Comparison of ENCODE assay signal across 9 cellular contexts in the genomic region with DNA sequence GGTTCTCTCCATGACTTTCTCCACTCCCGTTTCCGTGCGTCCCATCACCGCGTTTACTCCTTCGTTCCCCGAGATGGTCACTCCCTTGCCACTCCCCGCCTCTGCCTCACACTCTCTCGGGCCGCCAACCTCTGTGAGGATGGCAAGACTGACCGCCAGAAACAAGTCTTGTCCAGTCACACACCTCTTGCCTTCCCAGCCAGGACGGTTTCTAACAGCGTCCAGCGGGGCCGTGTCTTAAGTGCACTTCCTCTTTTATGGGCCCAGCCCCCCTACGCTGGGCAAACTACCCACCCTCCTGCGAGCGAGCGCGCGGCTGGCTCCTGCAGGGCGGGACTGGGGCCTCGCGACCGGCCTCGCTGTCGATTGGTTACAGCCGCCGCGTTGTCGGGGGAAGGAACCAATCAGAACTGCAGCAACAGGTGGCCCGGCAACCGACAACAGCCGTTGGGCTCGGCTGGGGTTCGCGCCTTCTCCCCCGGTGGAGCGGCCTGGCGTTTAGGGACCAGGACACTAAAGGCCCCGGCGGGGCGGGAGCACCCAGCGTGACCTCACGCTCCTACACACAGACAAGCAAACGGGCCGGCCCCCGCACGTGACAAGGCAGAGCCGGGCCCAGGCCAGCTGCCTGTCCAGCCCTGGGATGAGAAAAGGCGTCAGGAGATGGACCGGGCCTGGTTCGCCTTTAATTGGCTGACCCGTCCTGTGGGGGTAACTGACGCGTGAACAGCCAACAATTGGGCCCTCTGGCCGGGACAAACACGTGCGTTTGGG. TPM values are rescaled to one million over a fixed set of nuclear protein-coding genes. Genes with fewer than 3 reads are reported as not detected.
DNase-seq lines count a peak whose midpoint lies in the region; ATAC-seq and TF ChIP-seq lines count a peak whose summit lies in the region.
"Had no signal": no experiment of that assay in that cellular context is flagged by ENCODE, and none has a peak within 500 bp of the region (broad histone marks: within the 10 kb centered on the region; RNA-seq: fewer than 3 reads in every experiment).

No MANE protein-coding gene starts in this region.

- peaks cover 46% of the 10 kb centered on the region for H3K36me3 Mint-ChIP-seq in CD8-positive, alpha-beta T cell
- H3K36me3 Mint-ChIP-seq in activated CD8-positive, alpha-beta T cell treated with anti-CD3 and anti-CD28 coated beads for 36 hours (ENCODE audit: low read depth) = peaks cover 39% of the 10 kb centered on the region

- H3K36me3 ChIP-seq in CD8-positive, alpha-beta T cell (ENCODE audit: insufficient read depth, low read length) = peaks cover 16% of the 10 kb centered on the region

- no peak for TF ChIP-seq CTCF in CD8-positive, alpha-beta T cell (IDR thresholded peaks at IDR 0.05)
- no peak for TF ChIP-seq CTCF in activated CD8-positive, alpha-beta T cell treated with anti-CD3 and anti-CD28 coated beads for 36 hours (IDR thresholded peaks at IDR 0.05)

- H3K27ac Mint-ChIP-seq in CD8-positive, alpha-beta T cell = peak overlapping the region; percentile 99
- peak overlapping the region; percentile 95 for H3K27ac Mint-ChIP-seq in activated CD8-positive, alpha-beta T cell treated with anti-CD3 and anti-CD28 coated beads for 36 hours

- H3K9me3 ChIP-seq in CD8-positive, alpha-beta T cell (ENCODE audit: low read length) = no peaks in the 10 kb centered on the region

- DNase-seq in CD8-positive, alpha-beta T cell = peak; percentile 83 to 94 (median 90)
- DNase-seq in NCI-H82 treated with DMSO at 0.1 percent for 48 hours (lab: John Stamatoyannopoulos, UW; ENCODE audit: unreplicated experiment) = peak; percentile 78
- peak; percentile 97 for DNase-seq in activated CD8-positive, alpha-beta T cell treated with anti-CD3 and anti-CD28 coated beads for 36 hours
- peak; percentile 90 for DNase-seq in effector CD4-positive, alpha-beta T cell
- DNase-seq in lung microvascular endothelial cell (ENCODE audit: low read depth in 2 of 2) = peak; percentile 94 to 95
- peak; percentile 80 to 94 (median 85) for DNase-seq in stimulated activated CD4-positive, alpha-beta T cell treated with anti-CD3 and anti-CD28 coated beads, TNF-alpha, amount 100 ng/mL, for 24 hours (ENCODE audit: low read depth in 3 of 3)

- intact Hi-C loops in CD8-positive, alpha-beta T cell (cut with DNase I, micrococcal nuclease) = loop anchor here (1.0 to 5.0 kb wide), 6 partner anchors 9 to 416 kb away; a partner anchor contains a TSS
- intact Hi-C loops in activated CD8-positive, alpha-beta T cell treated with anti-CD3 and anti-CD28 coated beads for 36 hours (cut with micrococcal nuclease) = loop anchor here (5.0 to 10.0 kb wide), 2 partner anchors 34 to 192 kb away; a partner anchor contains a TSS

- H3K4me1 ChIP-seq in CD8-positive, alpha-beta T cell (ENCODE audit: insufficient read depth, low read length) = peaks cover 36% of the 10 kb centered on the region

- peaks cover 47% of the 10 kb centered on the region for H3K4me1 Mint-ChIP-seq in CD8-positive, alpha-beta T cell (ENCODE audit: low read depth)
- peaks cover 41% of the 10 kb centered on the region for H3K4me1 Mint-ChIP-seq in activated CD8-positive, alpha-beta T cell treated with anti-CD3 and anti-CD28 coated beads for 36 hours (ENCODE audit: low read depth)

- peak overlapping the region; percentile 100 for H3K4me3 ChIP-seq in CD8-positive, alpha-beta T cell (ENCODE audit: low read depth, low read length)

- ATAC-seq in CD8-positive, alpha-beta T cell = peak; percentile 77
- peak; percentile 72 for ATAC-seq in GM19455 (IDR thresholded peaks at IDR 0.05; ENCODE audit: unreplicated experiment)
- ATAC-seq in HG03575 (IDR thresholded peaks at IDR 0.05; ENCODE audit: extremely low read depth, insufficient number of reproducible peaks, low FRiP score, unreplicated experiment) = peak; percentile 36
- ATAC-seq in activated CD8-positive, alpha-beta T cell treated with anti-CD3 and anti-CD28 coated beads for 36 hours = peak; percentile 85

- POLR2A ChIA-PET in CD8-positive, alpha-beta T cell (lab: Charles Lee) = interaction anchor here (1.1 to 22.1 kb wide), 4 partner anchors 12 to 56 kb away, joined by 3 to 428 read pairs (median 200); a partner anchor contains a TSS
- POLR2A ChIA-PET in activated CD8-positive, alpha-beta T cell treated with anti-CD3 and anti-CD28 coated beads for 36 hours (lab: Charles Lee) = interaction anchor here (0.9 to 16.4 kb wide), 9 partner anchors 8 to 54 kb away, joined by 3 to 269 read pairs (median 43); a partner anchor contains a TSS

- H3K4me3 Mint-ChIP-seq in CD8-positive, alpha-beta T cell = peak overlapping the region; percentile 100
- peak overlapping the region; percentile 86 for H3K4me3 Mint-ChIP-seq in activated CD8-positive, alpha-beta T cell treated with anti-CD3 and anti-CD28 coated beads for 36 hours

- H3K9me3 Mint-ChIP-seq in CD8-positive, alpha-beta T cell = no peaks in the 10 kb centered on the region
- H3K9me3 Mint-ChIP-seq in activated CD8-positive, alpha-beta T cell treated with anti-CD3 and anti-CD28 coated beads for 36 hours = no peaks in the 10 kb centered on the region

- H3K27me3 Mint-ChIP-seq in CD8-positive, alpha-beta T cell (ENCODE audit: low read depth) = no peaks in the 10 kb centered on the region
- H3K27me3 Mint-ChIP-seq in activated CD8-positive, alpha-beta T cell treated with anti-CD3 and anti-CD28 coated beads for 36 hours = no peaks in the 10 kb centered on the region

- H3K27ac ChIP-seq in CD8-positive, alpha-beta T cell (ENCODE audit: low read depth, low read length) = peak overlapping the region; percentile 99

- H3K27me3 ChIP-seq in CD8-positive, alpha-beta T cell (ENCODE audit: insufficient read depth, low read length) = no peaks in the 10 kb centered on the region

- CTCF ChIA-PET in CD8-positive, alpha-beta T cell (lab: Charles Lee) = interaction anchor here (1.0 to 4.1 kb wide), 9 partner anchors 11 to 29 kb away, joined by 3 to 32 read pairs (median 4); no protein-coding TSS in a partner anchor
- CTCF ChIA-PET in activated CD8-positive, alpha-beta T cell treated with anti-CD3 and anti-CD28 coated beads for 36 hours (lab: Charles Lee) = interaction anchor here (1.0 to 4.7 kb wide), 3 partner anchors 11 to 19 kb away, joined by 4 to 17 read pairs (median 4); no protein-coding TSS in a partner anchor

RNA-seq across cellular contexts. Expression of a gene that starts 0.5 kb away (rescaled TPM):
- total RNA-seq in CD8-positive, alpha-beta T cell = 100 to 1,000 TPM; 151 to 156 TPM
- total RNA-seq in activated CD8-positive, alpha-beta T cell treated with anti-CD3 and anti-CD28 coated beads for 36 hours = 100 to 1,000 TPM; 244 to 252 TPM
- total RNA-seq in lung microvascular endothelial cell = 2.2 and 6.5 TPM in 2 replicates

RNA-seq across cellular contexts. Expression of a gene that starts 25.7 kb away (rescaled TPM):
- 1 to 10 TPM; 1.7 to 2.2 TPM for total RNA-seq in CD8-positive, alpha-beta T cell
- total RNA-seq in activated CD8-positive, alpha-beta T cell treated with anti-CD3 and anti-CD28 coated beads for 36 hours = 1 to 10 TPM; 1.5 to 2.2 TPM
- total RNA-seq in lung microvascular endothelial cell = 0.22 and 0.40 TPM in 2 replicates

RNA-seq across cellular contexts. Expression of a gene that starts 32.4 kb away (rescaled TPM):
- not detected for total RNA-seq in CD8-positive, alpha-beta T cell
- total RNA-seq in activated CD8-positive, alpha-beta T cell treated with anti-CD3 and anti-CD28 coated beads for 36 hours = under 1 TPM in 1 of 2 experiments, not detected in 1; 0.18 TPM
- not detected in 2 replicates for total RNA-seq in lung microvascular endothelial cell
- total RNA-seq: subcutaneous adipose tissue had no signal

Comparison
In these comparisons a context has a peak if more than half of its experiments do, and no peak if none do; other contexts are left out.
1. Peak in every context shown above with its lines: DNase-seq, ATAC-seq, H3K4me3 ChIP-seq and H3K27ac ChIP-seq.
2. RNA of a gene that starts 0.5 kb away (total RNA-seq): 244 to 252 TPM in activated CD8-positive, alpha-beta T cell treated with anti-CD3 and anti-CD28 coated beads for 36 hours and 151 to 156 TPM in CD8-positive, alpha-beta T cell; 2.2 to 6.5 TPM in lung microvascular endothelial cell; every median in the first group is over 10 times any median in the second.